ENCODE assay signal across 27 cellular contexts in the genomic region with DNA sequence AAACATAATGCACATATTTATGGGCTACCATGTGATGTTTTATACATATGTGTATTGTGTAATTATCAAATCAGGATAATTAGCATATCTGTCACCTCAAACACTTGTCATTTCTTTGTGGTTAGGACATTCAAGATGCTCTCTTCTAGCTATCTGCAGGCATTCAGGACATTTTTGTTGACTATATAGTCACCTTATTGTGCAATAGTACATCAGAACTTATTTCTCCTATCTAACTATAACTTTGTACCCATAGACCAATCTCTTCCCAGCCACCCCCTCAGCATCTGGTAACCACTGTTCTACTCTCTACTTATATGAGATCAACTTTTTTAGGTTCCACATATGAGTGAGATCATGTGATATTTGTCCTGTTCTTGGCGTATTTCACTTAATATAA.
"Had no signal": no experiment of that assay in that cellular context is flagged by ENCODE, and none has a peak within 500 bp of the region (broad histone marks: within the 10 kb centered on the region; RNA-seq: fewer than 3 reads in every experiment).

No MANE protein-coding gene starts in this region.

- ATAC-seq: left cardiac atrium; left lobe of liver; left ventricle myocardium superior; lower lobe of right lung; naive thymus-derived CD8-positive, alpha-beta T cell; sciatic nerve; stimulated activated naive B cell treated with anti-CD40 and anti-IgM and Interleukin-4, amounts not matched to agents 10 μg/mL and 1 μg/mL and 100 μg/mL, for 72 hours; stimulated activated naive CD8-positive, alpha-beta T cell treated with anti-CD3 and anti-CD28 coated beads, Interleukin-15, Interleukin-2, amounts not matched to agents 100 U/mL and 50 U/mL, for 24 hours; upper lobe of right lung had no signal

- FAIRE-seq: keratinocyte, urothelium cell line had no signal

- H3K27me3 ChIP-seq: right atrium auricular region, stomach, suprapubic skin, tibial artery, upper lobe of right lung had no signal

- H3K4me3 ChIP-seq: lower lobe of right lung, right atrium auricular region, skin epidermis, stomach, suprapubic skin, thoracic aorta, tibial artery, upper lobe of right lung had no signal

- H3K4me1 ChIP-seq: lower lobe of right lung, right atrium auricular region, stomach, suprapubic skin, tibial artery, upper lobe of right lung had no signal

- H3K27ac ChIP-seq: lower lobe of right lung, right atrium auricular region, skin epidermis, stomach, suprapubic skin, thoracic aorta, tibial artery, upper lobe of right lung had no signal

- DNase-seq: hypothalamus; kidney glomerular epithelial cell; left cardiac atrium; left ventricle myocardium superior; lower lobe of right lung; mammary epithelial cell; mesenchymal stem cell; naive thymus-derived CD8-positive, alpha-beta T cell; nucleus accumbens; stimulated activated CD4-positive, alpha-beta T cell treated with anti-CD3 and anti-CD28 coated beads, Interleukin-12 subunit alpha, Interleukin-12 subunit beta, amount 100 ng/mL, for 4 hours; stimulated activated CD4-positive, alpha-beta T cell treated with anti-CD3 and anti-CD28 coated beads, Interleukin-15, amount 100 ng/mL, for 24 hours; stimulated activated CD4-positive, alpha-beta T cell treated with anti-CD3 and anti-CD28 coated beads, Interleukin-2, amount 100 ng/mL, for 24 hours; stimulated activated CD4-positive, alpha-beta T cell treated with anti-CD3 and anti-CD28 coated beads, Interleukin-4, amount 100 ng/mL, for 1 hour; stimulated activated naive B cell treated with anti-CD40 and anti-IgM and Interleukin-4, amounts not matched to agents 10 μg/mL and 1 μg/mL and 100 μg/mL, for 72 hours; stimulated activated naive CD8-positive, alpha-beta T cell treated with anti-CD3 and anti-CD28 coated beads, Interleukin-15, Interleukin-2, amounts not matched to agents 100 U/mL and 50 U/mL, for 24 hours; stomach; tibial artery; trophoblast cell; upper lobe of right lung had no signal
